25 cellular contexts compared by ENCODE assay signal in the genomic region with DNA sequence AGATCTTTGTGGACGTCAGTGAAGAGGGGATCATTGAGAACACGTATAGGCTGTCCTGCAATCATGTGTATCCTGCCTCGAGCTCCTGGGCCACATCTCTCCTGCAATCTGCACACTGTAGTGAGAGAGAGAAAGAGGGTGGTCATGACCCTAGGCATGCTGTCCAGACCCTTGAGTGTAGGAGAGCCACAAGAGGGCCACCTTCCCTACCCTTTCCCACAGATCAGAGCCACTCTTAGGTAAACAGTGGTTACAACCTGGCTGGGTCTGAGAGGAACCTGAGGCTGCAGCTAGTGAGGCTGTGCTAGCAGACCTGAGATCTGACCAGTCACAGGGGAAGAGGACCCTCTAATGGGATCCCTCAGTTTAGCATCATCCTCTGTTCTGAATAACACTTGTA.
"Had no signal": no experiment of that assay in that cellular context is flagged by ENCODE, and none has a peak within 500 bp of the region (broad histone marks: within the 10 kb centered on the region; RNA-seq: fewer than 3 reads in every experiment).

No MANE protein-coding gene starts in this region.

- H3K36me3 ChIP-seq: vagina had no signal

- H3K36me3 Mint-ChIP-seq: natural killer cell treated with Interleukin-12 subunit alpha and Interleukin-12 subunit beta and Interleukin-15 and Interleukin-18, amount 100 ng/mL, for 72 hours had no signal

- H3K4me3 ChIP-seq: dorsolateral prefrontal cortex, gastrocnemius medialis, lung, spleen, suprapubic skin, transverse colon, vagina had no signal

- H3K9me3 Mint-ChIP-seq: activated CD8-positive, alpha-beta T cell treated with anti-CD3 and anti-CD28 coated beads for 36 hours; activated T-cell treated with anti-CD3 and anti-CD28 coated beads, Interleukin-2, amount 50 U/mL, for 24 hours; activated T-helper 2 cell treated with anti-CD3 and anti-CD28 coated beads, Interferon-gamma antibody, Interleukin-2, Interleukin-4, amounts not matched to agents 10 μg/mL and 5 μg/mL and 100 μg/mL, durations not matched to agents 14 hours and 24 hours and 36 hours; brain; natural killer cell treated with Interleukin-12 subunit alpha and Interleukin-12 subunit beta and Interleukin-15 and Interleukin-18, amount 100 ng/mL, for 72 hours; stimulated activated naive CD8-positive, alpha-beta T cell treated with anti-CD3 and anti-CD28 coated beads, Interleukin-15, amount 100 ng/mL, for 72 hours; T-helper 2 cell treated with Interferon-gamma antibody and Interleukin-4, amounts not matched to agents 5 μg/mL and 100 μg/mL, for 36 hours had no signal

- DNase-seq: activated CD4-positive, alpha-beta T cell treated with anti-CD3 and anti-CD28 coated beads for 48 hours; activated CD4-positive, CD25-positive, alpha-beta regulatory T cell; activated CD8-positive, alpha-beta T cell treated with anti-CD3 and anti-CD28 coated beads for 36 hours; activated naive CD4-positive, alpha-beta T cell treated with Interleukin-2 at 50 U/mL for 16 hours; activated T-cell treated with anti-CD3 and anti-CD28 coated beads, Interleukin-2, amount 50 U/mL, for 24 hours; anterior cingulate cortex; caudate nucleus; dorsolateral prefrontal cortex; gastrocnemius medialis; head of caudate nucleus; kidney; nucleus accumbens; posterior cingulate gyrus; retina; spleen; stimulated activated naive CD8-positive, alpha-beta T cell treated with anti-CD3 and anti-CD28 coated beads, Interleukin-15, amount 100 ng/mL, for 72 hours; transverse colon had no signal

- H3K27ac ChIP-seq: gastrocnemius medialis, spleen, suprapubic skin, transverse colon, vagina had no signal

- H3K27me3 ChIP-seq: dorsolateral prefrontal cortex, gastrocnemius medialis, spleen, suprapubic skin, transverse colon, vagina had no signal

- H3K4me3 Mint-ChIP-seq: activated CD8-positive, alpha-beta T cell treated with anti-CD3 and anti-CD28 coated beads for 36 hours; activated T-cell treated with anti-CD3 and anti-CD28 coated beads, Interleukin-2, amount 50 U/mL, for 24 hours; brain; natural killer cell treated with Interleukin-12 subunit alpha and Interleukin-12 subunit beta and Interleukin-15 and Interleukin-18, amount 100 ng/mL, for 72 hours; stimulated activated naive CD8-positive, alpha-beta T cell treated with anti-CD3 and anti-CD28 coated beads, Interleukin-15, amount 100 ng/mL, for 72 hours; T-helper 2 cell treated with Interferon-gamma antibody and Interleukin-4, amounts not matched to agents 5 μg/mL and 100 μg/mL, for 36 hours had no signal

- H3K27me3 Mint-ChIP-seq: activated CD8-positive, alpha-beta T cell treated with anti-CD3 and anti-CD28 coated beads for 36 hours; activated T-cell treated with anti-CD3 and anti-CD28 coated beads, Interleukin-2, amount 50 U/mL, for 24 hours; brain; natural killer cell treated with Interleukin-12 subunit alpha and Interleukin-12 subunit beta and Interleukin-15 and Interleukin-18, amount 100 ng/mL, for 72 hours; stimulated activated naive CD8-positive, alpha-beta T cell treated with anti-CD3 and anti-CD28 coated beads, Interleukin-15, amount 100 ng/mL, for 72 hours had no signal

- ATAC-seq: activated CD8-positive, alpha-beta T cell treated with anti-CD3 and anti-CD28 coated beads for 36 hours; gastrocnemius medialis; left lobe of liver; natural killer cell treated with Interleukin-12 subunit alpha and Interleukin-12 subunit beta and Interleukin-15 and Interleukin-18, amount 100 ng/mL, for 72 hours; stimulated activated naive CD8-positive, alpha-beta T cell treated with anti-CD3 and anti-CD28 coated beads, Interleukin-15, amount 100 ng/mL, for 72 hours had no signal

- H3K27ac Mint-ChIP-seq: activated CD8-positive, alpha-beta T cell treated with anti-CD3 and anti-CD28 coated beads for 36 hours; activated T-cell treated with anti-CD3 and anti-CD28 coated beads, Interleukin-2, amount 50 U/mL, for 24 hours; activated T-helper 2 cell treated with anti-CD3 and anti-CD28 coated beads, Interferon-gamma antibody, Interleukin-2, Interleukin-4, amounts not matched to agents 10 μg/mL and 5 μg/mL and 100 μg/mL, durations not matched to agents 14 hours and 24 hours and 36 hours; natural killer cell treated with Interleukin-12 subunit alpha and Interleukin-12 subunit beta and Interleukin-15 and Interleukin-18, amount 100 ng/mL, for 72 hours; T-helper 2 cell treated with Interferon-gamma antibody and Interleukin-4, amounts not matched to agents 5 μg/mL and 100 μg/mL, for 36 hours had no signal

- H3K9me3 ChIP-seq: gastrocnemius medialis, spleen, suprapubic skin, transverse colon, vagina had no signal
